Comparison of ENCODE assay signal across 18 cellular contexts in genomic region chr1:174923820-174924219, GRCh38.
DNase-seq lines count a peak whose midpoint lies in the region; ATAC-seq, FAIRE-seq and TF ChIP-seq lines count a peak whose summit lies in the region.
"Had no signal": no experiment of that assay in that cellular context is flagged by ENCODE, and none has a peak within 500 bp of the region (broad histone marks: within the 10 kb centered on the region; RNA-seq: fewer than 3 reads in every experiment).

No MANE protein-coding gene starts in this region.

- H3K36me3 ChIP-seq in OCI-LY3 (replicated peaks; ENCODE audit: low read depth, low read length) (peaks cover 3% of the 10 kb centered on the region), small intestine (ENCODE audit: control insufficient read depth in 2 of 2, insufficient read depth in 2 of 2, low read length in 2 of 2) (no peaks in the 10 kb centered on the region)

- H3K4me3 ChIP-seq in OCI-LY3 (ENCODE audit: low read length), result no peak overlapping the region
- H3K4me3 ChIP-seq in small intestine (ENCODE audit: low read depth in 1 of 2, low read length in 2 of 2), result no peak overlapping the region

- H3K4me3 Mint-ChIP-seq in Calu3 (ENCODE audit: low read depth, unreplicated experiment), result no peak overlapping the region
- H3K4me3 Mint-ChIP-seq: CD14-positive monocyte; CD8-positive, alpha-beta T cell; HFFc6; IgD-negative memory B cell had no signal

- 77 to 80% (median 80%) methylated on average over 5 of the region's 5 CpGs for WGBS in small intestine, 3 donors

- H3K36me3 Mint-ChIP-seq in Calu3 (ENCODE audit: insufficient read depth, unreplicated experiment), result peaks cover 11% of the 10 kb centered on the region

- H3K9ac ChIP-seq in OCI-LY3 (ENCODE audit: low read length), result no peak overlapping the region

- no TSS peak for BruUV-seq in Calu3 (replicated peaks; lab: Mats Ljungman, UMichigan)

- H3K4me1 ChIP-seq in OCI-LY3 (ENCODE audit: low read length) (peaks cover 29% of the 10 kb centered on the region), small intestine (ENCODE audit: control insufficient read depth in 2 of 2, insufficient read depth in 1 of 2, low read depth in 1 of 2, low read length in 1 of 2) (peaks cover 0 to 2% of the 10 kb centered on the region in 2 donors)

- H2AFZ ChIP-seq in OCI-LY3 (ENCODE audit: low read depth, low read length), result no peak overlapping the region

- H3K27me3 ChIP-seq in OCI-LY3 (ENCODE audit: low read depth, low read length) (no peaks in the 10 kb centered on the region), small intestine (ENCODE audit: control insufficient read depth in 2 of 2, insufficient read depth in 2 of 2, low read length in 2 of 2) (no peaks in the 10 kb centered on the region)

- FAIRE-seq in small intestine (lab: Jason Lieb, UNC), result no peak
- FAIRE-seq: GM19239 had no signal

- H3K4me2 ChIP-seq in OCI-LY3 (ENCODE audit: low read length), result peak overlapping the region; percentile 46

- H3K9me3 ChIP-seq in OCI-LY3 (ENCODE audit: insufficient read depth, low read length), result 0 out of 2 replicates have a peak, but pooled peaks cover 4% of the 10 kb centered on the region
- no peaks in the 10 kb centered on the region for H3K9me3 ChIP-seq in small intestine (ENCODE audit: control insufficient read depth, low read depth)

- peaks cover 13% of the 10 kb centered on the region for H3K4me1 Mint-ChIP-seq in Calu3 (ENCODE audit: low read depth, unreplicated experiment)

- no peak overlapping the region for H3K27ac ChIP-seq in OCI-LY3 (ENCODE audit: low read length)
- no peak overlapping the region for H3K27ac ChIP-seq in small intestine (ENCODE audit: low read depth in 1 of 2, low read length in 1 of 2)
- H3K27ac ChIP-seq: 22Rv1 had no signal

- peak; percentile 35 to 65 for ATAC-seq in activated CD4-positive, CD25-positive, alpha-beta regulatory T cell treated with anti-CD3 and anti-CD28 coated beads, Interleukin-2, amount 50 U/mL, for 24 hours
- ATAC-seq in GM19351 (IDR thresholded peaks at IDR 0.05; ENCODE audit: unreplicated experiment) (peak; percentile 56), HG02981 (IDR thresholded peaks at IDR 0.05; ENCODE audit: unreplicated experiment) (no peak)
- ATAC-seq: CD8-positive, alpha-beta T cell had no signal

- no peak overlapping the region for H3K27ac Mint-ChIP-seq in Calu3 (ENCODE audit: unreplicated experiment)
- H3K27ac Mint-ChIP-seq: CD14-positive monocyte, HFFc6 had no signal

- H3K9me3 Mint-ChIP-seq in Calu3 (ENCODE audit: low read depth, unreplicated experiment), result no peaks in the 10 kb centered on the region
- H3K9me3 Mint-ChIP-seq: HFFc6 had no signal

- no peak for DNase-seq in activated CD4-positive, CD25-positive, alpha-beta regulatory T cell treated with anti-CD3 and anti-CD28 coated beads, Interleukin-2, amount 50 U/mL, for 72 hours
- DNase-seq in small intestine (no peak), Calu3 (no peak)
- DNase-seq: CD8-positive, alpha-beta T cell; COR-L47; DND-41; GDM1; HCEC 1CT; HFFc6; KG1 had no signal

- no peak for TF ChIP-seq CTCF in OCI-LY3 (IDR thresholded peaks at IDR 0.05; ENCODE audit: low read depth, low read length)
- no peak for TF ChIP-seq CTCF in Calu3 (IDR thresholded peaks at IDR 0.05; ENCODE audit: unreplicated experiment)

- intact Hi-C loops in Calu3 (cut with micrococcal nuclease; ENCODE audit: unreplicated experiment), result no loop called here

- CTCF ChIA-PET in Calu3 (lab: Charles Lee), result interaction anchor here (0.6 kb wide), 1 partner anchor 111 kb away, joined by 3 read pairs; no protein-coding TSS in a partner anchor

- no peaks in the 10 kb centered on the region for H3K27me3 Mint-ChIP-seq in Calu3 (ENCODE audit: unreplicated experiment)
- H3K27me3 Mint-ChIP-seq: IgD-negative memory B cell had no signal

- no peaks in the 10 kb centered on the region for H3K79me2 ChIP-seq in OCI-LY3 (ENCODE audit: low read length)

- H4K20me1 ChIP-seq in OCI-LY3 (ENCODE audit: insufficient read depth, low read length), result no peaks in the 10 kb centered on the region; the same call in 1 of the 2 replicates
